ENCODE assay signal across 8 cellular contexts in the genomic region with DNA sequence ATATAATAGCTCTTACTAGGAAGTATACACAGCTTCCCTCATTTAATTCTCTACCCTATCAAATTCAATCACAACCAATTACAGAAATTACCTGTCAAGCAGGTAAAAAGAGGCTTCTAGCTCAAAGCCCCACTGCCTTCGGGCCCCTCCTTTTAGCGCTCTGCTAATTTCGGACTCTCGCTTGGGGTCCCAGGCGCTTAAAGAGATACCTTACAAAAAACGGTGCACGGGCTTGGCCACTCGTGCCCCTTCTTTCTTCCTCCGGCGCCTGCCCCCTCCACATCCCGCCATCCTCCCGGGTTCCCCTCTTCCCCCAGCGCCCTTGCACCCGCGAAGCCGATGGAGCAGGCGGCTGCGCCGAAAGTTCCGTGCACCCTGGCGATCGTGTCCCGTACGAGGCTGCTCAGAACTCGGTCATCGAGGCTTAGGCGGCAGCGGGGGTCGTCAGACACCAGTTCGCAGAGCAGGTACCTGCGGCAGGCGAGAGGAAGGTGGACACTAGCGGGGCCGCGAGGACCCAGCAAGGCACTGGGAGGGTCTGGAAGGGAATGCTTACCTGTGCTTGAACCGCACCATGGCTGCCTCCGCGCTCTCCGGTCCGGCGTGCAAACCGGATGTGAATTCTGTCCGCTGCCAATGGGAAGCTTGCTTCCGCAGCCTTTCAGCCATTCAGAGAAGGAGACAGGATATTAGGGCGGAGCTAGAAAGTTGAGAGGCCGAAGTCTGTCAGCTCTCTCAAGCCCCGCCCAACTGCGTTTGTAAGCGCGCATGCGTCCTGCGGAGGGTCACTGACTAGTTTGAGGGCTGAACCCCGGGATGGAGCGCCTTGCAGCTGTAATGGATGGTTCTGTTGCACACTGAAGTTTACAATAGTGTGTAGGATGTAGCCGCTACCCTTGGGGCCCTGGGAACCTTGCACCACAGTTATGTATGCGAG. TPM values are rescaled to one million over a fixed set of nuclear protein-coding genes. Genes with fewer than 3 reads are reported as not detected.
DNase-seq lines count a peak whose midpoint lies in the region; ATAC-seq and TF ChIP-seq lines count a peak whose summit lies in the region.

A gene with protein sequence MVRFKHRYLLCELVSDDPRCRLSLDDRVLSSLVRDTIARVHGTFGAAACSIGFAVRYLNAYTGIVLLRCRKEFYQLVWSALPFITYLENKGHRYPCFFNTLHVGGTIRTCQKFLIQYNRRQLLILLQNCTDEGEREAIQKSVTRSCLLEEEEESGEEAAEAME (minus strand): TSS at position 616 of the 937 bp plus-strand sequence. CDS start 40 bp downstream, at position 576.

- CTCF ChIA-PET in CD8-positive, alpha-beta T cell (lab: Charles Lee) = interaction anchor here (0.8 to 5.4 kb wide), 9 partner anchors 10 to 391 kb away, joined by 3 to 101 read pairs (median 5); a partner anchor contains a TSS

- no peak for TF ChIP-seq CTCF in CD8-positive, alpha-beta T cell (IDR thresholded peaks at IDR 0.05)
- TF ChIP-seq CTCF in lower lobe of right lung (IDR thresholded peaks at IDR 0.05) = no peak

- H3K27ac ChIP-seq in CD8-positive, alpha-beta T cell (ENCODE audit: low read depth, low read length) = peak within 1 kb of the TSS; percentile 71
- H3K27ac ChIP-seq in lower lobe of right lung = peak within 1 kb of the TSS; percentile 74

- H3K36me3 ChIP-seq in CD8-positive, alpha-beta T cell (ENCODE audit: insufficient read depth, low read length) = peaks cover 12% of the 10 kb centered on the region
- H3K36me3 ChIP-seq in lower lobe of right lung = peaks cover 40% of the 10 kb centered on the region

- H3K4me1 ChIP-seq in CD8-positive, alpha-beta T cell (ENCODE audit: insufficient read depth, low read length) = peaks cover 23% of the 10 kb centered on the region
- H3K4me1 ChIP-seq in lower lobe of right lung = peaks cover 41% of the 10 kb centered on the region

- H3K27me3 ChIP-seq in CD8-positive, alpha-beta T cell (ENCODE audit: insufficient read depth, low read length) = no peaks in the 10 kb centered on the region
- H3K27me3 ChIP-seq in lower lobe of right lung (ENCODE audit: low read depth) = no peaks in the 10 kb centered on the region

- intact Hi-C loops in CD8-positive, alpha-beta T cell (cut with DNase I, micrococcal nuclease) = loop anchor here (1.0 to 5.0 kb wide), 16 partner anchors 47 to 716 kb away; a partner anchor contains a TSS
- intact Hi-C loops in lower lobe of right lung (cut with DNase I) = loop anchor here (10.0 kb wide), 1 partner anchor 134 kb away; a partner anchor contains a TSS

- peaks cover 44% of the 10 kb centered on the region for H3K4me1 Mint-ChIP-seq in CD8-positive, alpha-beta T cell (ENCODE audit: low read depth)

- H3K36me3 Mint-ChIP-seq in CD8-positive, alpha-beta T cell = peaks cover 40% of the 10 kb centered on the region

- no peaks in the 10 kb centered on the region for H3K9me3 ChIP-seq in CD8-positive, alpha-beta T cell (ENCODE audit: low read length)
- no peaks in the 10 kb centered on the region for H3K9me3 ChIP-seq in lower lobe of right lung

- peak; percentile 92 for ATAC-seq in CD8-positive, alpha-beta T cell
- ATAC-seq in GM19467 (IDR thresholded peaks at IDR 0.05; ENCODE audit: unreplicated experiment) (peak; percentile 90), lower lobe of right lung (peak; percentile 95 to 96)

- POLR2A ChIA-PET in CD8-positive, alpha-beta T cell (lab: Charles Lee) = interaction anchor here (0.7 to 2.9 kb wide), 6 partner anchors 10 to 289 kb away, joined by 3 to 15 read pairs (median 5); a partner anchor contains a TSS

- peaks cover 12% of the 10 kb centered on the region for H3K27me3 Mint-ChIP-seq in CD8-positive, alpha-beta T cell (ENCODE audit: low read depth)

- DNase-seq in CD8-positive, alpha-beta T cell = peak; percentile 81 to 95 (median 92)
- peak; percentile 92 for DNase-seq in HS-27A (ENCODE audit: low read depth)
- peak; percentile 52 for DNase-seq in NK-92 (lab: John Stamatoyannopoulos, UW; ENCODE audit: unreplicated experiment)
- DNase-seq in activated CD8-positive, alpha-beta memory T cell treated with anti-CD3 and anti-CD28 coated beads for 1 hour (ENCODE audit: extremely low read depth in 1 of 2, low read depth in 1 of 2) = peak; percentile 86 to 87
- DNase-seq in effector CD4-positive, alpha-beta T cell = peak; percentile 88
- DNase-seq in lower lobe of right lung = peak; percentile 97
- peak; percentile 84 to 95 (median 91) for DNase-seq in stimulated activated CD4-positive, alpha-beta T cell treated with anti-CD3 and anti-CD28 coated beads, TNF-alpha, amount 100 ng/mL, for 24 hours (ENCODE audit: low read depth in 3 of 3)

- H3K4me3 ChIP-seq in CD8-positive, alpha-beta T cell (ENCODE audit: low read depth, low read length) = peak within 1 kb of the TSS; percentile 91
- H3K4me3 ChIP-seq in lower lobe of right lung = peak within 1 kb of the TSS; percentile 86

- peak within 1 kb of the TSS; percentile 93 for H3K27ac Mint-ChIP-seq in CD8-positive, alpha-beta T cell

- H3K4me3 Mint-ChIP-seq in CD8-positive, alpha-beta T cell = peak within 1 kb of the TSS; percentile 99

- H3K9me3 Mint-ChIP-seq in CD8-positive, alpha-beta T cell = no peaks in the 10 kb centered on the region

RNA-seq across cellular contexts. Expression of the gene that starts here (rescaled TPM):
- 10 to 100 TPM; 18.1 to 19.2 TPM for total RNA-seq in CD8-positive, alpha-beta T cell
- total RNA-seq in lower lobe of right lung = 39.5 TPM

Comparison
In these comparisons a context has a peak if more than half of its experiments do, and no peak if none do; other contexts are left out.
1. Peak in every context shown above with its lines: DNase-seq, ATAC-seq, H3K4me3 ChIP-seq and H3K27ac ChIP-seq.